In the genomic region with DNA sequence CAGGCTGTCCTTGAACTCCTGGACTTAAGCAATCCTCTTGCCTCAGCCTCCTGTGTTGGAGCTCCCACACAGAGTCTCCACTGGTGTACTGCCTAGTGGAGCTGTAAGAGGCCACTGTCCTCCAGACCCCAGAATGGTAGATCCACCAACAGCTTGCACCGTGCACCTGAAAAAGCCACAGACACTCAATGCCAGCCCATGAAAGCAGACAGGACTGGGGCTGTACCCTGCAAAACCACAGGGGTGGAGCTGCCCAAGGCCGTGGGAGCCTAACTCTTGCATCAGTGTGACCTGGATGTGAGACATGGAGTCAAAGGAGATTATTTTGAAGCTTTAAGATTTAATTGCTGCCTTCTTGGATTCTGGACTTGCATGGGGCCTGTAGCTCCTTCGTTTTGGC, we compare ENCODE assay signal across 8 cellular contexts.
DNase-seq lines count a peak whose midpoint lies in the region; ATAC-seq and TF ChIP-seq lines count a peak whose summit lies in the region.
"Not testable (repeated sequence)": the region's sequence is repeated elsewhere in the genome, so short reads cannot be mapped to it uniquely, and the experiment has no call there.

No MANE protein-coding gene starts in this region.

- not testable (repeated sequence) for H3K27me3 ChIP-seq in GM23338 (ENCODE audit: insufficient read depth); Loucy (ENCODE audit: insufficient read depth, low read length, poor library complexity, severe bottlenecking)

- not testable (repeated sequence) for H3K4me2 ChIP-seq in GM23338
- H3K4me2 ChIP-seq in Loucy (ENCODE audit: low read depth, low read length, poor library complexity, severe bottlenecking), result peak overlapping the region; percentile 38

- not testable (repeated sequence) for TF ChIP-seq CTCF in GM23338 (conservative IDR thresholded peaks at IDR 0.05; ENCODE audit: low read depth in 2 of 2); Loucy (conservative IDR thresholded peaks at IDR 0.05; ENCODE audit: low read length); activated CD8-positive, alpha-beta T cell treated with anti-CD3 and anti-CD28 coated beads for 36 hours (IDR thresholded peaks at IDR 0.05)

- ATAC-seq in GM23338; T-helper 17 cell; activated CD4-positive, alpha-beta T cell treated with anti-CD3 and anti-CD28 coated beads for 36 hours; activated CD8-positive, alpha-beta T cell treated with anti-CD3 and anti-CD28 coated beads for 36 hours; stimulated activated naive B cell treated with anti-CD40 and anti-IgM and Interleukin-4, amounts not matched to agents 10 μg/mL and 1 μg/mL and 100 μg/mL, for 72 hours (replicated peaks): not testable (repeated sequence)

- H3K4me1 ChIP-seq in GM23338 (ENCODE audit: insufficient read depth), result not testable (repeated sequence)
- peaks cover 32% of the 10 kb centered on the region for H3K4me1 ChIP-seq in Loucy (ENCODE audit: insufficient read depth, low read length, poor library complexity, severe bottlenecking)

- H3K27ac ChIP-seq in GM23338 (ENCODE audit: low read depth), result not testable (repeated sequence)

- CTCF ChIA-PET in activated CD4-positive, alpha-beta T cell treated with anti-CD3 and anti-CD28 coated beads for 36 hours (lab: Charles Lee), result interaction anchor here (0.7 kb wide), 1 partner anchor 76 kb away, joined by 3 read pairs; no protein-coding TSS in a partner anchor
- CTCF ChIA-PET in activated CD8-positive, alpha-beta T cell treated with anti-CD3 and anti-CD28 coated beads for 36 hours (lab: Charles Lee), result interaction anchor here (0.6 kb wide), 1 partner anchor 96 kb away, joined by 3 read pairs; no protein-coding TSS in a partner anchor

- peak overlapping the region; percentile 34; the same call in 1 of the 2 replicates for H3K27ac Mint-ChIP-seq in GM23338
- H3K27ac Mint-ChIP-seq in T-helper 17 cell; activated CD4-positive, alpha-beta T cell treated with anti-CD3 and anti-CD28 coated beads, Interleukin-2, amount 10 ng/mL, durations not matched to agents 24 days and 14 days; activated CD8-positive, alpha-beta T cell treated with anti-CD3 and anti-CD28 coated beads for 36 hours: not testable (repeated sequence)
- H3K27ac Mint-ChIP-seq in activated CD4-positive, alpha-beta T cell treated with anti-CD3 and anti-CD28 coated beads for 36 hours, result peak overlapping the region; percentile 19
- H3K27ac Mint-ChIP-seq in stimulated activated naive B cell treated with anti-CD40 and anti-IgM and Interleukin-4, amounts not matched to agents 10 μg/mL and 1 μg/mL and 100 μg/mL, for 72 hours, result peak overlapping the region; percentile 47

- H3K9me3 Mint-ChIP-seq in GM23338; activated CD4-positive, alpha-beta T cell treated with anti-CD3 and anti-CD28 coated beads for 36 hours (ENCODE audit: low read depth); activated CD4-positive, alpha-beta T cell treated with anti-CD3 and anti-CD28 coated beads, Interleukin-2, amount 10 ng/mL, durations not matched to agents 24 days and 14 days; activated CD8-positive, alpha-beta T cell treated with anti-CD3 and anti-CD28 coated beads for 36 hours; stimulated activated naive B cell treated with anti-CD40 and anti-IgM and Interleukin-4, amounts not matched to agents 10 μg/mL and 1 μg/mL and 100 μg/mL, for 72 hours: not testable (repeated sequence)

- not testable (repeated sequence) for H3K9ac ChIP-seq in Loucy (ENCODE audit: low read depth, low read length, poor library complexity, severe bottlenecking)

- not testable (repeated sequence) for DNase-seq in GM23338 (ENCODE audit: low spot score); T-helper 17 cell; stimulated activated naive B cell treated with anti-CD40 and anti-IgM and Interleukin-4, amounts not matched to agents 10 μg/mL and 1 μg/mL and 100 μg/mL, for 72 hours
- DNase-seq in activated CD4-positive, alpha-beta T cell treated with anti-CD3 and anti-CD28 coated beads for 36 hours, result peak; percentile 32
- DNase-seq in activated CD4-positive, alpha-beta T cell treated with anti-CD3 and anti-CD28 coated beads, Interleukin-2, amount 10 ng/mL, durations not matched to agents 24 days and 14 days, result peak; percentile 51
- DNase-seq in activated CD8-positive, alpha-beta T cell treated with anti-CD3 and anti-CD28 coated beads for 36 hours, result peak; percentile 11
- peak; percentile 2 for DNase-seq in stimulated activated CD4-positive, alpha-beta T cell treated with anti-CD3 and anti-CD28 coated beads, Interleukin-15, amount 100 ng/mL, for 24 hours

- H3K79me2 ChIP-seq in GM23338 (replicated peaks; ENCODE audit: insufficient read depth); Loucy (ENCODE audit: insufficient read depth, low read length): not testable (repeated sequence)

- H2AFZ ChIP-seq in GM23338; Loucy (ENCODE audit: low read length): not testable (repeated sequence)

- H4K20me1 ChIP-seq in GM23338 (replicated peaks; ENCODE audit: insufficient read depth); Loucy (ENCODE audit: insufficient read depth, low read length, poor library complexity, severe bottlenecking): not testable (repeated sequence)

- POLR2A ChIA-PET in activated CD4-positive, alpha-beta T cell treated with anti-CD3 and anti-CD28 coated beads for 36 hours (lab: Charles Lee); activated CD8-positive, alpha-beta T cell treated with anti-CD3 and anti-CD28 coated beads for 36 hours (lab: Charles Lee): not testable (repeated sequence)

- H3K9me3 ChIP-seq in Loucy (ENCODE audit: insufficient read depth, low read depth, low read length); T-helper 17 cell (ENCODE audit: control insufficient read depth, low read length, poor library complexity, severe bottlenecking): not testable (repeated sequence)

- not testable (repeated sequence) for H3K36me3 ChIP-seq in GM23338 (ENCODE audit: insufficient read depth); Loucy (ENCODE audit: insufficient read depth, low read length)

- H3K36me3 Mint-ChIP-seq in GM23338 (ENCODE audit: low read depth); T-helper 17 cell (ENCODE audit: low read depth); activated CD4-positive, alpha-beta T cell treated with anti-CD3 and anti-CD28 coated beads for 36 hours (ENCODE audit: low read depth); activated CD4-positive, alpha-beta T cell treated with anti-CD3 and anti-CD28 coated beads, Interleukin-2, amount 10 ng/mL, durations not matched to agents 24 days and 14 days (ENCODE audit: low read depth); activated CD8-positive, alpha-beta T cell treated with anti-CD3 and anti-CD28 coated beads for 36 hours (ENCODE audit: low read depth); stimulated activated naive B cell treated with anti-CD40 and anti-IgM and Interleukin-4, amounts not matched to agents 10 μg/mL and 1 μg/mL and 100 μg/mL, for 72 hours: not testable (repeated sequence)

- H3K4me3 Mint-ChIP-seq in GM23338; activated CD4-positive, alpha-beta T cell treated with anti-CD3 and anti-CD28 coated beads for 36 hours; activated CD4-positive, alpha-beta T cell treated with anti-CD3 and anti-CD28 coated beads, Interleukin-2, amount 10 ng/mL, durations not matched to agents 24 days and 14 days; activated CD8-positive, alpha-beta T cell treated with anti-CD3 and anti-CD28 coated beads for 36 hours; stimulated activated naive B cell treated with anti-CD40 and anti-IgM and Interleukin-4, amounts not matched to agents 10 μg/mL and 1 μg/mL and 100 μg/mL, for 72 hours: not testable (repeated sequence)
- peak overlapping the region; percentile 21 for H3K4me3 Mint-ChIP-seq in T-helper 17 cell

- not testable (repeated sequence) for H3K4me3 ChIP-seq in GM23338; Loucy (ENCODE audit: low read length, poor library complexity, severe bottlenecking)

- not testable (repeated sequence) for H3K27me3 Mint-ChIP-seq in GM23338 (ENCODE audit: insufficient read depth, low read depth, poor library complexity); T-helper 17 cell; activated CD4-positive, alpha-beta T cell treated with anti-CD3 and anti-CD28 coated beads for 36 hours; activated CD4-positive, alpha-beta T cell treated with anti-CD3 and anti-CD28 coated beads, Interleukin-2, amount 10 ng/mL, durations not matched to agents 24 days and 14 days; activated CD8-positive, alpha-beta T cell treated with anti-CD3 and anti-CD28 coated beads for 36 hours; stimulated activated naive B cell treated with anti-CD40 and anti-IgM and Interleukin-4, amounts not matched to agents 10 μg/mL and 1 μg/mL and 100 μg/mL, for 72 hours

- not testable (repeated sequence) for H3K4me1 Mint-ChIP-seq in GM23338; activated CD4-positive, alpha-beta T cell treated with anti-CD3 and anti-CD28 coated beads, Interleukin-2, amount 10 ng/mL, durations not matched to agents 24 days and 14 days; activated CD8-positive, alpha-beta T cell treated with anti-CD3 and anti-CD28 coated beads for 36 hours (ENCODE audit: low read depth); stimulated activated naive B cell treated with anti-CD40 and anti-IgM and Interleukin-4, amounts not matched to agents 10 μg/mL and 1 μg/mL and 100 μg/mL, for 72 hours
- H3K4me1 Mint-ChIP-seq in T-helper 17 cell, result peaks cover 14% of the 10 kb centered on the region
- H3K4me1 Mint-ChIP-seq in activated CD4-positive, alpha-beta T cell treated with anti-CD3 and anti-CD28 coated beads for 36 hours, result peaks cover 20% of the 10 kb centered on the region

- H3F3A ChIP-seq in GM23338 (replicated peaks; ENCODE audit: low read depth); Loucy (ENCODE audit: low read depth): not testable (repeated sequence)

- intact Hi-C loops in activated CD4-positive, alpha-beta T cell treated with anti-CD3 and anti-CD28 coated beads for 36 hours (cut with DNase I, micrococcal nuclease); activated CD4-positive, alpha-beta T cell treated with anti-CD3 and anti-CD28 coated beads, Interleukin-2, amount 10 ng/mL, durations not matched to agents 24 days and 14 days (cut with micrococcal nuclease); activated CD8-positive, alpha-beta T cell treated with anti-CD3 and anti-CD28 coated beads for 36 hours (cut with micrococcal nuclease): not testable (repeated sequence)

- not testable (repeated sequence) for H3K9me2 ChIP-seq in GM23338 (ENCODE audit: insufficient read depth); Loucy (replicated peaks; ENCODE audit: low read depth, low read length)
